ENCODE assay signal across 9 cellular contexts in the genomic region with DNA sequence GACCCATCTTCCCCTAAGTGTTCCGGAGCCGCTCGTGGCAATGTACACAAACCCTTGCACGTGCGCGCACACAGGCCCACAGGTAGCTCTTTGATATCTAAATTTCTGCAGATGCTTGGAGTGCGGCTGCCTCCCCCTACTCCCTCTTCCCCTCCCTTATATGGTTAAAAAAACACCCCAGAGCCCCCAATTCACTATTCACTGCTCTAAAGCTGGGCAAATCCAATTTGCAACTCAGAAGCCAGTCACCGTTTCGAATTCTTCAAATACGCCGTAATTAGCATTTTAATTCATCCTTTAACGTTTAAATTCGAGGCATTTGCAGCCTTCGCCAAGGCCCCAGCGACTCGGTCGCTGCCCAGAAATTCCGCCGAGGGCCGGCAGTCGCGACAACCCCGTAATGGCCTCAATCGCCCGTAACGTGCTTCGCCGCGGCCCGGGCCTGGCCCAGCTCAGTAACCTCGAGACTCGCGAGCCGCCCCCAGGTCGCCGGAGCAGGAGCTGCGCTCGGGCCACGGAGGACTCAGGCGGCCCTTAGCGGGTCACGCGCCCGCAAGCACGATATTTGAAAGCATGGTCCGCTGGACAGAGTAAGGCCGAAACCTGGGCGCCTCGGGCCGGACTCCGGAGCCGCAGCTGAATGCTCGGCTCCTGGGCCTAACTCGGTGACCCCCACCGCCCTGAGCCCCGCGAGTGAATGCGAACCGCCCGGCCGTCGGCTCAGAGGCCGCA. TPM values are rescaled to one million over a fixed set of nuclear protein-coding genes. Genes with fewer than 3 reads are reported as not detected.
DNase-seq lines count a peak whose midpoint lies in the region; ATAC-seq, FAIRE-seq and TF ChIP-seq lines count a peak whose summit lies in the region.
"Had no signal": no experiment of that assay in that cellular context is flagged by ENCODE, and none has a peak within 500 bp of the region (broad histone marks: within the 10 kb centered on the region; RNA-seq: fewer than 3 reads in every experiment).

No MANE protein-coding gene starts in this region.

- no peaks in the 10 kb centered on the region; the same call in 2 of the 3 replicates for H3K4me1 ChIP-seq in A549
- H3K4me1 ChIP-seq in HUES6 (ENCODE audit: control insufficient read depth, insufficient read depth, low read length): peaks cover 25% of the 10 kb centered on the region
- peaks cover 41% of the 10 kb centered on the region for H3K4me1 ChIP-seq in mammary epithelial cell (ENCODE audit: insufficient read depth, low read length)
- H3K4me1 ChIP-seq in left lung: peaks cover 0 to 4% of the 10 kb centered on the region in 2 donors
- H3K4me1 ChIP-seq in gastroesophageal sphincter: peaks cover 0 to 68% (median 13%) of the 10 kb centered on the region in 3 donors

- ATAC-seq in A549 (no peak), left lung (no peak), gastroesophageal sphincter (no peak)
- ATAC-seq: naive thymus-derived CD8-positive, alpha-beta T cell had no signal

- peaks cover 87% of the 10 kb centered on the region for H3K79me2 ChIP-seq in mammary epithelial cell (ENCODE audit: insufficient read depth, low read length)

- CTCF ChIA-PET in A549 (lab: Yijun Ruan, JAX): no interaction called here
- CTCF ChIA-PET in mammary epithelial cell (lab: Charles Lee; ENCODE audit: low non-redundant PET): no interaction called here

- TF ChIP-seq CTCF in A549 (IDR thresholded peaks at IDR 0.05): no peak
- no peak for TF ChIP-seq CTCF in mammary epithelial cell (conservative IDR thresholded peaks at IDR 0.05 in 1 of 2, IDR thresholded peaks at IDR 0.05 in 1 of 2; ENCODE audit: extremely low read depth in 1 of 2, insufficient read depth in 1 of 2, low read depth in 1 of 2, low read length in 2 of 2)
- no peak for TF ChIP-seq CTCF in left lung (IDR thresholded peaks at IDR 0.05)
- TF ChIP-seq CTCF in gastroesophageal sphincter (IDR thresholded peaks at IDR 0.05): no peak

- POLR2A ChIA-PET in A549 (lab: Yijun Ruan, JAX): no interaction called here

- 81% methylated on average over 29 of the region's 63 CpGs for WGBS in A549 (ENCODE audit: missing lambda C conversion rate)
- WGBS in mammary epithelial cell (ENCODE audit: low coverage, missing lambda C conversion rate): 3% methylated on average over 32 of the region's 63 CpGs
- WGBS in gastroesophageal sphincter (ENCODE audit: low coverage in 1 of 2), 2 donors: 15% methylated on average over 11 to 17 of the region's 63 CpGs

- H3K4me3 ChIP-seq in A549 (peak overlapping the region; percentile 49), HUES6 (ENCODE audit: low read depth, low read length) (peak overlapping the region; percentile 85), mammary epithelial cell (replicated peaks in 1 of 3; ENCODE audit: insufficient read depth in 1 of 3, low read depth in 2 of 3, low read length in 3 of 3) (peak overlapping the region; percentile 84 to 94 (median 91)), left lung (peak overlapping the region; percentile 33 to 42), gastroesophageal sphincter (peak overlapping the region in 1 of 2 donors; percentile 22)

- dilution Hi-C loops in mammary epithelial cell (cut with HindIII; ENCODE audit: low sequenced_read_pairs): no loop called here

- no peak overlapping the region for H2AFZ ChIP-seq in mammary epithelial cell (ENCODE audit: low read depth, low read length)

- BruUV-seq in mammary epithelial cell (replicated peaks; lab: Mats Ljungman, UMichigan): no TSS peak

- TF ChIP-seq EP300 in A549 (IDR thresholded peaks at IDR 0.05) (no peak), gastroesophageal sphincter (IDR thresholded peaks at IDR 0.05) (no peak)

- no peak for TF ChIP-seq RAD21 in A549 (conservative IDR thresholded peaks at IDR 0.05 in 1 of 2, IDR thresholded peaks at IDR 0.05 in 1 of 2)

- H3K4me2 ChIP-seq in A549 (peak overlapping the region; percentile 85), mammary epithelial cell (ENCODE audit: insufficient read depth, low read depth, low read length) (peak overlapping the region; percentile 94)

- peak overlapping the region; percentile 95 for H3K9ac ChIP-seq in HUES6 (ENCODE audit: low read length)
- H3K9ac ChIP-seq in mammary epithelial cell (ENCODE audit: insufficient read depth, low read length): peak overlapping the region; percentile 89

- peaks cover 15% of the 10 kb centered on the region for H4K20me1 ChIP-seq in mammary epithelial cell (ENCODE audit: insufficient read depth, low read length)

- no peak for TF ChIP-seq POLR2A in A549 (IDR thresholded peaks at IDR 0.05; ENCODE audit: low read length)
- TF ChIP-seq POLR2A in gastroesophageal sphincter (IDR thresholded peaks at IDR 0.05): no peak

- peaks cover 51% of the 10 kb centered on the region for H3K27me3 ChIP-seq in HUES6 (ENCODE audit: control insufficient read depth, insufficient read depth, low read length)
- no peaks in the 10 kb centered on the region for H3K27me3 ChIP-seq in mammary epithelial cell (ENCODE audit: insufficient read depth, low read length)
- H3K27me3 ChIP-seq in left lung: peaks cover 86 to 99% of the 10 kb centered on the region in 2 donors
- peaks cover 99% of the 10 kb centered on the region for H3K27me3 ChIP-seq in gastroesophageal sphincter

- DNase-seq in A549 (ENCODE audit: low read depth in 1 of 2, low spot score in 1 of 2) (no peak), mammary epithelial cell (peak; percentile 39), left lung (peak in 1 of 2 donors; percentile 80), SIG-M5 treated with dmso at 0.1 percent for 504 hours (lab: John Stamatoyannopoulos, UW; ENCODE audit: unreplicated experiment) (no peak), superior temporal gyrus (ENCODE audit: extremely low spot score) (no peak)
- no peak for DNase-seq in stimulated activated CD4-positive, alpha-beta T cell treated with anti-CD3 and anti-CD28 coated beads, Interleukin-4, amount 100 ng/mL, for 24 hours
- DNase-seq: naive thymus-derived CD8-positive, alpha-beta T cell had no signal

- intact Hi-C loops in mammary epithelial cell (cut with micrococcal nuclease): loop anchor here (2.0 to 5.0 kb wide), 6 partner anchors 99 to 1547 kb away; partner anchors contain the start of gene NDUFS6
- intact Hi-C loops in left lung (cut with DNase I): loop anchor here in 1 of 2 donors (5.0 kb wide), 1 partner anchor 847 kb away; the partner anchor contains the start of gene IRX1

- H3K27ac ChIP-seq in A549 (no peak overlapping the region), HUES6 (ENCODE audit: low read depth, low read length) (peak overlapping the region; percentile 90), mammary epithelial cell (ENCODE audit: insufficient read depth, low read depth, low read length) (peak overlapping the region; percentile 81), left lung (peak overlapping the region; percentile 73 to 76), gastroesophageal sphincter (no peak overlapping the region)

- in situ Hi-C loops in mammary epithelial cell (cut with MboI; ENCODE audit: low sequenced_read_pairs in 2 of 2): loop anchor here in 1 of 2 donors (25.0 kb wide), 1 partner anchor 562 kb away; no protein-coding TSS in a partner anchor

- peaks cover 37% of the 10 kb centered on the region for H3K36me3 ChIP-seq in HUES6 (ENCODE audit: control insufficient read depth, insufficient read depth, low read length)
- peaks cover 10% of the 10 kb centered on the region for H3K36me3 ChIP-seq in mammary epithelial cell (ENCODE audit: insufficient read depth, low read length)
- no peaks in the 10 kb centered on the region for H3K36me3 ChIP-seq in left lung
- H3K36me3 ChIP-seq in gastroesophageal sphincter: no peaks in the 10 kb centered on the region

- no peak for FAIRE-seq in A549 (lab: Jason Lieb, UNC)

- H3K9me3 ChIP-seq in A549: no peaks in the 10 kb centered on the region
- H3K9me3 ChIP-seq in HUES6 (ENCODE audit: control insufficient read depth, insufficient read depth, low read depth, low read length): no peaks in the 10 kb centered on the region
- no peaks in the 10 kb centered on the region for H3K9me3 ChIP-seq in mammary epithelial cell (replicated peaks; ENCODE audit: insufficient read depth, low read length)
- H3K9me3 ChIP-seq in left lung: no peaks in the 10 kb centered on the region
- H3K9me3 ChIP-seq in gastroesophageal sphincter: no peaks in the 10 kb centered on the region

TF ChIP-seq in A549, 52 proteins besides CTCF, POLR2A, EP300 and RAD21:
- no peak for TF ChIP-seq RNF2 (IDR thresholded peaks at IDR 0.05; ENCODE audit: borderline replicate concordance, low read depth)
- no peak for TF ChIP-seq SMC3 (IDR thresholded peaks at IDR 0.05)
- TF ChIP-seq ATOH8 (CRISPR knock-in tag; IDR thresholded peaks at IDR 0.05; ENCODE audit: low read depth): no peak
- no peak for TF ChIP-seq KDM1A (IDR thresholded peaks at IDR 0.05; ENCODE audit: low read depth)

RNA-seq across cellular contexts. Expression of gene IRX2, which starts 1.3 kb away (rescaled TPM):
- 0.30 and 0.33 TPM in 2 replicates for polyA plus RNA-seq in A549 (2011; rRNA removed)
- polyA plus RNA-seq in A549 (2012; cell fraction: cytosol; rRNA removed): 0.34 and 0.57 TPM in 2 replicates
- 0.56 and 0.73 TPM in 2 replicates for polyA plus RNA-seq in A549 (2012; cell fraction: nucleus; rRNA removed)
- 0.59 to 0.76 TPM (median 0.67 TPM) in 3 replicates for polyA plus RNA-seq in A549 (2017; fragmentation: RNase III; extraction: RNeasy Plus Mini Kit Qiagen cat#74134 plus additional on column Dnase treatment)
- polyA minus RNA-seq in A549 (2011; rRNA and poly(A)+ RNA removed): not detected in 2 replicates
- 10 to 100 TPM; 41.5 to 69.0 TPM for total RNA-seq in mammary epithelial cell
- polyA plus RNA-seq in mammary epithelial cell: 18.4 TPM
- 4.8 TPM for polyA minus RNA-seq in mammary epithelial cell
- 10 to 100 TPM; 32.4 to 60.6 TPM for total RNA-seq in left lung
- 1 to 10 TPM in 2 of 4 donors, under 1 TPM in 1, not detected in 1; 0.81 to 2.6 (median 1.2) TPM for total RNA-seq in gastroesophageal sphincter
- total RNA-seq: naive thymus-derived CD8-positive, alpha-beta T cell had no signal
- polyA plus RNA-seq: naive thymus-derived CD8-positive, alpha-beta T cell had no signal

Comparison
In these comparisons a context has a peak if more than half of its experiments do, and no peak if none do; other contexts are left out.
1. H3K27ac ChIP-seq: peak in HUES6 (single experiment), mammary epithelial cell (single experiment) and left lung (2 of 2); none in A549 (0 of 2) and gastroesophageal sphincter (0 of 4).
2. RNA of gene IRX2, which starts 1.3 kb away (total RNA-seq): 41.5 to 69.0 TPM in mammary epithelial cell and 32.4 to 60.6 TPM in left lung; 0.81 to 2.6 TPM in gastroesophageal sphincter; every median in the first group is over 4 times any median in the second.